Comparison of ENCODE assay signal across 1 cellular context in genomic region chr6:27472617-27473400, GRCh38.
TF ChIP-seq lines count a peak whose summit lies in the region.

ZNF184 (minus strand) TSS chr6:27473105; CDS start chr6:27472294, 811 bp downstream.

TF ChIP-seq in K562, 482 proteins besides CTCF, POLR2A, EP300 and RAD21 (continued from another document and continues in another):
- no peak for TF ChIP-seq CLOCK (CRISPR knock-in tag; IDR thresholded peaks at IDR 0.05; ENCODE audit: borderline replicate concordance)
- TF ChIP-seq ATF6 (CRISPR knock-in tag; IDR thresholded peaks at IDR 0.05), result peak; percentile 83; the same call in 1 of the 2 replicates
- no peak for TF ChIP-seq PBX2 (CRISPR knock-in tag; IDR thresholded peaks at IDR 0.05; ENCODE audit: low read depth)
- no peak for TF ChIP-seq PBX2 (tag; conservative IDR thresholded peaks at IDR 0.05; ENCODE audit: low read depth)
- peak; percentile 90 for TF ChIP-seq POLR2H (tag; IDR thresholded peaks at IDR 0.05; ENCODE audit: low read depth)
- TF ChIP-seq PATZ1 (CRISPR knock-in tag; IDR thresholded peaks at IDR 0.05; ENCODE audit: borderline replicate concordance), result no peak; the same call in 1 of the 2 replicates
- TF ChIP-seq THRAP3 (IDR thresholded peaks at IDR 0.05; ENCODE audit: borderline replicate concordance), result no peak
- TF ChIP-seq HMBOX1 (IDR thresholded peaks at IDR 0.05), result peak; percentile 55; the same call in 1 of the 2 replicates
- TF ChIP-seq CBX1 (IDR thresholded peaks at IDR 0.05; ENCODE audit: low read depth), result 0 out of 2 replicates have a peak, but pooled peaks have one; percentile 68
- no peak for TF ChIP-seq YBX1 (IDR thresholded peaks at IDR 0.05)
- peak; percentile 62 for TF ChIP-seq CREB1 (IDR thresholded peaks at IDR 0.05)
- peak; percentile 84 for TF ChIP-seq CREB1 (CRISPR knock-in tag; IDR thresholded peaks at IDR 0.05)
- TF ChIP-seq SMARCA4 (IDR thresholded peaks at IDR 0.05), result no peak
- TF ChIP-seq NFIC (IDR thresholded peaks at IDR 0.05), result peak; percentile 38
- peak; percentile 81 to 95 for TF ChIP-seq AFF1 (IDR thresholded peaks at IDR 0.05; ENCODE audit: low read depth in 1 of 2, partially characterized antibody in 2 of 2)
- no peak for TF ChIP-seq ZBTB34 (CRISPR knock-in tag; IDR thresholded peaks at IDR 0.05)
- TF ChIP-seq NR2F6 (CRISPR knock-in tag; IDR thresholded peaks at IDR 0.05), result no peak
- TF ChIP-seq ZNF408 (CRISPR knock-in tag; IDR thresholded peaks at IDR 0.05; ENCODE audit: low read depth), result no peak
- TF ChIP-seq E2F3 (CRISPR knock-in tag; IDR thresholded peaks at IDR 0.05), result peak; percentile 11; the same call in 1 of the 2 replicates
- no peak for TF ChIP-seq ARID3B (CRISPR knock-in tag; IDR thresholded peaks at IDR 0.05; ENCODE audit: borderline replicate concordance)
- TF ChIP-seq ERF (CRISPR knock-in tag; IDR thresholded peaks at IDR 0.05), result 0 out of 2 replicates have a peak, but pooled peaks have one; percentile 47
- no peak for TF ChIP-seq ZNF77 (CRISPR knock-in tag; IDR thresholded peaks at IDR 0.05)
- TF ChIP-seq TCF3 (CRISPR knock-in tag; IDR thresholded peaks at IDR 0.05), result peak; percentile 30; the same call in 1 of the 2 replicates
- TF ChIP-seq TSHZ1 (CRISPR knock-in tag; IDR thresholded peaks at IDR 0.05), result no peak
- TF ChIP-seq ATF2 (CRISPR knock-in tag; IDR thresholded peaks at IDR 0.05), result no peak; the same call in 1 of the 2 replicates
- TF ChIP-seq KDM2B (CRISPR knock-in tag; IDR thresholded peaks at IDR 0.05), result no peak; the same call in 1 of the 2 replicates
